19 cellular contexts compared by ENCODE assay signal in genomic region chr22:32837142-32837541, GRCh38. TPM values are rescaled to one million over a fixed set of nuclear protein-coding genes. Genes with fewer than 3 reads are reported as not detected.
"Had no signal": no experiment of that assay in that cellular context is flagged by ENCODE, and none has a peak within 500 bp of the region (broad histone marks: within the 10 kb centered on the region; RNA-seq: fewer than 3 reads in every experiment).

No MANE protein-coding gene starts in this region.

- H3K27ac Mint-ChIP-seq: naive thymus-derived CD4-positive, alpha-beta T cell; nephron progenitor cell; stimulated activated effector memory CD8-positive, alpha-beta T cell treated with anti-CD3 and anti-CD28 coated beads, Interleukin-12 subunit alpha, Interleukin-12 subunit beta, amount 100 ng/mL, for 72 hours had no signal

- H3K36me3 Mint-ChIP-seq: naive thymus-derived CD4-positive, alpha-beta T cell; stimulated activated effector memory CD8-positive, alpha-beta T cell treated with anti-CD3 and anti-CD28 coated beads, Interleukin-12 subunit alpha, Interleukin-12 subunit beta, amount 100 ng/mL, for 72 hours had no signal

- DNase-seq: central memory CD4-positive, alpha-beta T cell; cortex of kidney; dorsolateral prefrontal cortex; effector CD8-positive, alpha-beta T cell; glutamatergic neuron; kidney; left cardiac atrium; naive thymus-derived CD4-positive, alpha-beta T cell; nephron progenitor cell; psoas muscle; retina; small intestine; stimulated activated CD4-positive, alpha-beta T cell treated with anti-CD3 and anti-CD28 coated beads, Interleukin-4, amount 100 ng/mL, for 1 hour; stimulated activated CD8-positive, alpha-beta memory T cell treated with anti-CD3 and anti-CD28 coated beads, Interleukin-4, amount 100 ng/mL, for 48 hours; stimulated activated naive CD8-positive, alpha-beta T cell treated with anti-CD3 and anti-CD28 coated beads, Interleukin-15, Interleukin-2, amounts not matched to agents 100 U/mL and 50 U/mL, for 24 hours; trophoblast cell had no signal

- H3K9me3 Mint-ChIP-seq: naive thymus-derived CD4-positive, alpha-beta T cell; nephron progenitor cell; stimulated activated effector memory CD8-positive, alpha-beta T cell treated with anti-CD3 and anti-CD28 coated beads, Interleukin-12 subunit alpha, Interleukin-12 subunit beta, amount 100 ng/mL, for 72 hours had no signal

- H3K27ac ChIP-seq: hepatocyte, psoas muscle had no signal

- H3K4me3 Mint-ChIP-seq: naive thymus-derived CD4-positive, alpha-beta T cell; nephron progenitor cell; stimulated activated effector memory CD8-positive, alpha-beta T cell treated with anti-CD3 and anti-CD28 coated beads, Interleukin-12 subunit alpha, Interleukin-12 subunit beta, amount 100 ng/mL, for 72 hours had no signal

- ATAC-seq: left cardiac atrium; naive thymus-derived CD4-positive, alpha-beta T cell; psoas muscle; stimulated activated effector memory CD8-positive, alpha-beta T cell treated with anti-CD3 and anti-CD28 coated beads, Interleukin-12 subunit alpha, Interleukin-12 subunit beta, amount 100 ng/mL, for 72 hours; stimulated activated naive CD8-positive, alpha-beta T cell treated with anti-CD3 and anti-CD28 coated beads, Interleukin-15, Interleukin-2, amounts not matched to agents 100 U/mL and 50 U/mL, for 24 hours had no signal

- H3K9me3 ChIP-seq: psoas muscle, thoracic aorta had no signal

- H3K36me3 ChIP-seq: thoracic aorta had no signal

- H3K27me3 ChIP-seq: dorsolateral prefrontal cortex, hepatocyte had no signal

- H3K4me1 Mint-ChIP-seq: stimulated activated effector memory CD8-positive, alpha-beta T cell treated with anti-CD3 and anti-CD28 coated beads, Interleukin-12 subunit alpha, Interleukin-12 subunit beta, amount 100 ng/mL, for 72 hours had no signal

- H3K4me3 ChIP-seq: dorsolateral prefrontal cortex, hepatocyte, psoas muscle, thoracic aorta had no signal

RNA-seq across cellular contexts. Expression of gene TIMP3, which starts 35.6 kb away (rescaled TPM):
- polyA plus RNA-seq: naive thymus-derived CD4-positive, alpha-beta T cell had no signal
